13 cellular contexts compared by ENCODE assay signal in the genomic region with DNA sequence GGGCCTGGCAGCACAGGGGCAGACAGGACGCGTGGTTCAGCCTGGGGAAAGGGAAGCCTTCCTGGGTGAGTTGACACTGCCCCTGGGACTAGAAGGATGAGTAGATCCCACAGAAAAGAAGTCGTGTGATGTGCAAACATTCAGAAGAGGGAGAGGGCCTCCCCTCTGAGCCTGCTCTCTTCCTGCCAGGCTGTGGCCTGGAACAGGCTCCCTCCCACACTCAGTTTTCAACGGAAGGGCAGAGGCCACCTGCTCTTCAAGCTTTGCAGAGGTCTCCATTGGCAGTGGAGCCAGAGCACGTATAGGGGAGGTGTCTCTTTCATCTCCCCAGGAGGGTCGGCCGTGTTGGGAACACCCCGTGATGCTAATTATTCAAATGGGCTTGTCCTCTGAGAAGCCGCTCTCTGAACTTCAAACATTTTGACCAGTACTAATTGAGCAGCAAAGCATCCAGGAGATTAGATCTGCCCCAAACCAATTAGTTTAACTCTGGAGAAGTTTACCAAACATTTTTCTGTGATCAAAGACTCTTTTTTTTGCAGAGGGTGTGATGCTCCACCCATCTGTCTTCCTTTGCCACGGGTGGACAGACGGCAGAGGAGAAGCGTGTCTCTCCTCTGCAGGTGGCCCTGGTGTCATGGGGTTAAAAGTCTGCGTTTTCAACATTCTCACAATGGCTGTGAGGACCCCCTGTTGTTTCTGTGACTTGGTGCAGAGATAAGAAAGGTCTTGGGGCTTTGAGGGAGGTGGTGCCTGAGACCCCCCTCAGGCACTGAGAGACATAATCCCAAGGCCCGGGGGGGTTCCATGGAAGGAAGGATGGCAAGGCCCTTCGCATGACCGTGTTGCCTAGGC. TPM values are rescaled to one million over a fixed set of nuclear protein-coding genes. Genes with fewer than 3 reads are reported as not detected.
DNase-seq lines count a peak whose midpoint lies in the region; ATAC-seq and TF ChIP-seq lines count a peak whose summit lies in the region.
"Had no signal": no experiment of that assay in that cellular context is flagged by ENCODE, and none has a peak within 500 bp of the region (broad histone marks: within the 10 kb centered on the region; RNA-seq: fewer than 3 reads in every experiment).

No MANE protein-coding gene starts in this region.

- no peaks in the 10 kb centered on the region for H3K36me3 Mint-ChIP-seq in activated CD8-positive, alpha-beta T cell treated with anti-CD3 and anti-CD28 coated beads for 36 hours (ENCODE audit: low read depth)
- H3K36me3 Mint-ChIP-seq in neural progenitor cell (no peaks in the 10 kb centered on the region), immature natural killer cell (no peaks in the 10 kb centered on the region)

- H4K20me1 ChIP-seq in DND-41 (ENCODE audit: insufficient read depth, low read length) = no peaks in the 10 kb centered on the region; the same call in 1 of the 2 replicates
- H4K20me1 ChIP-seq in neural progenitor cell (ENCODE audit: low read depth) = no peaks in the 10 kb centered on the region

- H3K27me3 Mint-ChIP-seq in activated CD8-positive, alpha-beta T cell treated with anti-CD3 and anti-CD28 coated beads for 36 hours = no peaks in the 10 kb centered on the region
- H3K27me3 Mint-ChIP-seq in neural progenitor cell (ENCODE audit: insufficient read depth, low read depth) (peaks cover 7% of the 10 kb centered on the region), immature natural killer cell (ENCODE audit: low read depth in 3 of 3) (peaks cover 2 to 7% (median 2%) of the 10 kb centered on the region in 3 donors)
- H3K27me3 Mint-ChIP-seq: activated T-cell treated with anti-CD3 and anti-CD28 coated beads, Interleukin-2, amount 50 U/mL, for 24 hours had no signal

- H3K9me3 Mint-ChIP-seq in activated CD8-positive, alpha-beta T cell treated with anti-CD3 and anti-CD28 coated beads for 36 hours = no peaks in the 10 kb centered on the region
- H3K9me3 Mint-ChIP-seq in neural progenitor cell (peaks cover 2% of the 10 kb centered on the region), immature natural killer cell (no peaks in the 10 kb centered on the region)
- H3K9me3 Mint-ChIP-seq: activated T-cell treated with anti-CD3 and anti-CD28 coated beads, Interleukin-2, amount 50 U/mL, for 24 hours had no signal

- H3K9me3 ChIP-seq in DND-41 (ENCODE audit: insufficient read depth, low read length, severe bottlenecking) (no peaks in the 10 kb centered on the region), neural progenitor cell (ENCODE audit: low read depth) (no peaks in the 10 kb centered on the region), tibial nerve (no peaks in the 10 kb centered on the region)
- H3K9me3 ChIP-seq: testis had no signal

- H3K4me3 Mint-ChIP-seq in activated CD8-positive, alpha-beta T cell treated with anti-CD3 and anti-CD28 coated beads for 36 hours = no peak overlapping the region
- H3K4me3 Mint-ChIP-seq in neural progenitor cell (no peak overlapping the region), immature natural killer cell (no peak overlapping the region)
- H3K4me3 Mint-ChIP-seq: activated T-cell treated with anti-CD3 and anti-CD28 coated beads, Interleukin-2, amount 50 U/mL, for 24 hours had no signal

- DNase-seq in NCI-H510A treated with DMSO at 0.1 percent for 48 hours (lab: John Stamatoyannopoulos, UW) = peak; percentile 69
- DNase-seq in NCI-H510A (lab: John Stamatoyannopoulos, UW) = no peak
- no peak for DNase-seq in DND-41
- peak; percentile 43 for DNase-seq in activated CD8-positive, alpha-beta T cell treated with anti-CD3 and anti-CD28 coated beads for 36 hours
- peak; percentile 30 for DNase-seq in neural progenitor cell (ENCODE audit: low spot score)
- DNase-seq in immature natural killer cell = no peak
- no peak for DNase-seq in tibial nerve (ENCODE audit: low spot score in 2 of 2)
- DNase-seq in NCI-H774 (lab: John Stamatoyannopoulos, UW) = no peak
- DNase-seq: activated CD4-positive, CD25-positive, alpha-beta regulatory T cell; activated T-cell treated with anti-CD3 and anti-CD28 coated beads, Interleukin-2, amount 50 U/mL, for 24 hours; EL; occipital lobe; testis had no signal

- H3K79me2 ChIP-seq in DND-41 (ENCODE audit: insufficient read depth, low read length) (no peaks in the 10 kb centered on the region), neural progenitor cell (ENCODE audit: low read depth) (no peaks in the 10 kb centered on the region)

- H3K36me3 ChIP-seq in DND-41 (ENCODE audit: insufficient read depth, low read length) (no peaks in the 10 kb centered on the region), neural progenitor cell (no peaks in the 10 kb centered on the region), tibial nerve (no peaks in the 10 kb centered on the region)

- WGBS in tibial nerve, 2 donors = 59 to 60% methylated on average over 15 to 16 of the region's 16 CpGs

- no peaks in the 10 kb centered on the region for H3F3A ChIP-seq in neural progenitor cell (ENCODE audit: low read depth)

- TF ChIP-seq CTCF in DND-41 (IDR thresholded peaks at IDR 0.05; ENCODE audit: borderline replicate concordance, extremely low read depth, low read length, poor library complexity, severe bottlenecking) (no peak), neural progenitor cell (IDR thresholded peaks at IDR 0.05) (no peak), tibial nerve (IDR thresholded peaks at IDR 0.05) (no peak)
- no peak for TF ChIP-seq CTCF in activated CD8-positive, alpha-beta T cell treated with anti-CD3 and anti-CD28 coated beads for 36 hours (IDR thresholded peaks at IDR 0.05)

- no peak for TF ChIP-seq POLR2A in tibial nerve (IDR thresholded peaks at IDR 0.05)

- H3K27me3 ChIP-seq in DND-41 (ENCODE audit: insufficient read depth, low read length, poor library complexity) (peaks cover 4% of the 10 kb centered on the region), neural progenitor cell (no peaks in the 10 kb centered on the region), tibial nerve (peaks cover 0 to 6% of the 10 kb centered on the region in 2 donors)
- H3K27me3 ChIP-seq: testis had no signal

- TF ChIP-seq EP300 in tibial nerve (IDR thresholded peaks at IDR 0.05) = no peak

- POLR2A ChIA-PET in activated CD8-positive, alpha-beta T cell treated with anti-CD3 and anti-CD28 coated beads for 36 hours (lab: Charles Lee) = no interaction called here

- H2AFZ ChIP-seq in DND-41 (ENCODE audit: low read depth, low read length) (no peak overlapping the region), neural progenitor cell (replicated peaks) (no peak overlapping the region)

- H3K27ac ChIP-seq in DND-41 (ENCODE audit: low read length) = no peak overlapping the region
- H3K27ac ChIP-seq in neural progenitor cell = no peak overlapping the region
- no peak overlapping the region for H3K27ac ChIP-seq in tibial nerve
- H3K27ac ChIP-seq: testis had no signal

- no peak overlapping the region for H3K9ac ChIP-seq in DND-41 (ENCODE audit: low read depth, low read length)
- no peak overlapping the region for H3K9ac ChIP-seq in neural progenitor cell

- peaks cover 17% of the 10 kb centered on the region for H3K4me1 Mint-ChIP-seq in activated CD8-positive, alpha-beta T cell treated with anti-CD3 and anti-CD28 coated beads for 36 hours (ENCODE audit: low read depth)
- peaks cover 36% of the 10 kb centered on the region for H3K4me1 Mint-ChIP-seq in neural progenitor cell
- peaks cover 8 to 14% of the 10 kb centered on the region in 2 donors for H3K4me1 Mint-ChIP-seq in immature natural killer cell

- H3K4me1 ChIP-seq in DND-41 (ENCODE audit: insufficient read depth, low read length) (no peaks in the 10 kb centered on the region), neural progenitor cell (peaks cover 14% of the 10 kb centered on the region), tibial nerve (no peaks in the 10 kb centered on the region)
- H3K4me1 ChIP-seq: testis had no signal

- H3K4me3 ChIP-seq in DND-41 (ENCODE audit: low read depth in 1 of 2, low read length in 2 of 2) = no peak overlapping the region
- H3K4me3 ChIP-seq in neural progenitor cell = no peak overlapping the region
- no peak overlapping the region for H3K4me3 ChIP-seq in tibial nerve
- H3K4me3 ChIP-seq: testis had no signal

- intact Hi-C loops in activated CD8-positive, alpha-beta T cell treated with anti-CD3 and anti-CD28 coated beads for 36 hours (cut with micrococcal nuclease) = no loop called here

- H3K27ac Mint-ChIP-seq in activated CD8-positive, alpha-beta T cell treated with anti-CD3 and anti-CD28 coated beads for 36 hours = peak overlapping the region; percentile 78
- H3K27ac Mint-ChIP-seq in neural progenitor cell (peak overlapping the region; percentile 54), immature natural killer cell (peak overlapping the region in 2 of 6 donors; percentile 23 to 53)

- H3K4me2 ChIP-seq in DND-41 (ENCODE audit: insufficient read depth, low read length) (no peak overlapping the region), neural progenitor cell (no peak overlapping the region)

- CTCF ChIA-PET in activated CD8-positive, alpha-beta T cell treated with anti-CD3 and anti-CD28 coated beads for 36 hours (lab: Charles Lee) = no interaction called here

- peak; percentile 39; the same call in 2 of the 3 replicates for ATAC-seq in DND-41 (ENCODE audit: insufficient read depth, low read depth)
- peak; percentile 83 for ATAC-seq in activated CD8-positive, alpha-beta T cell treated with anti-CD3 and anti-CD28 coated beads for 36 hours

RNA-seq across cellular contexts. Expression of a gene that starts 29.5 kb away (rescaled TPM):
- 100 to 1,000 TPM; 180 to 181 TPM for total RNA-seq in activated CD8-positive, alpha-beta T cell treated with anti-CD3 and anti-CD28 coated beads for 36 hours
- total RNA-seq in neural progenitor cell (ENCODE audit: low replicate concordance) (348 and 437 TPM in 2 replicates), tibial nerve (100 to 1,000 TPM in 2 of 4 donors, 10 to 100 TPM in 2; 70.1 to 158 (median 94.8) TPM)
- 10 to 100 TPM; 31.6 to 62.3 (median 59.0) TPM for polyA plus RNA-seq in immature natural killer cell

Comparison
In these comparisons a context has a peak if more than half of its experiments do, and no peak if none do; other contexts are left out.
1. DNase-seq: peak in NCI-H510A treated with DMSO at 0.1 percent for 48 hours (single experiment), activated CD8-positive, alpha-beta T cell treated with anti-CD3 and anti-CD28 coated beads for 36 hours (single experiment) and neural progenitor cell (single experiment); none in NCI-H510A (single experiment), DND-41 (single experiment), immature natural killer cell (0 of 3), tibial nerve (0 of 2) and NCI-H774 (single experiment).